In genomic region chr18:33181016-33181415, GRCh38 we compare ENCODE assay signal across 18 cellular contexts.
A peak's percentile ranks its signal among the peaks of the same experiment; 100 is the strongest.
DNase-seq lines count a peak whose midpoint lies in the region; FAIRE-seq and TF ChIP-seq lines count a peak whose summit lies in the region.
"Had no signal": no experiment of that assay in that cellular context is flagged by ENCODE, and none has a peak within 500 bp of the region (broad histone marks: within the 10 kb centered on the region; RNA-seq: fewer than 3 reads in every experiment).

No MANE protein-coding gene starts in this region.

- no peak overlapping the region for H3K27ac Mint-ChIP-seq in CD8-positive, alpha-beta memory T cell
- H3K27ac Mint-ChIP-seq: B cell; CD8-positive, alpha-beta T cell; IgD-negative memory B cell had no signal

- 93% methylated on average over 2 of the region's 2 CpGs; no CpG with 5 or more reads in 1 of the 2 experiments for WGBS in H1 (ENCODE audit: extremely low coverage in 1 of 2, insufficient coverage in 1 of 2, insufficient read length in 1 of 2, insufficient replicate concordance in 2 of 2, low coverage in 1 of 2, low lambda C conversion rate in 2 of 2, missing lambda C conversion rate in 1 of 2), 2 experiments

- H3K4me1 ChIP-seq in H1 (replicated peaks in 1 of 4; ENCODE audit: control insufficient read depth in 3 of 4, insufficient read depth in 4 of 4, low read length in 3 of 4): no peaks in the 10 kb centered on the region
- no peaks in the 10 kb centered on the region for H3K4me1 ChIP-seq in CD8-positive, alpha-beta memory T cell (ENCODE audit: insufficient read depth, low read length)

- no peaks in the 10 kb centered on the region for H3K27me3 ChIP-seq in H1 (replicated peaks in 1 of 4; ENCODE audit: control insufficient read depth in 3 of 4, extremely low read depth in 1 of 4, insufficient read depth in 3 of 4, low read length in 3 of 4)
- H3K27me3 ChIP-seq in CD8-positive, alpha-beta memory T cell (ENCODE audit: insufficient read depth, low read length, poor library complexity, severe bottlenecking): no peaks in the 10 kb centered on the region
- H3K27me3 ChIP-seq: BLaER1 treated with 17β-estradiol and CSF1 and Interleukin-3, amounts not matched to agents 10 nM and 100 nM had no signal

- H2BK120ac ChIP-seq in H1 (replicated peaks; ENCODE audit: low read depth, low read length): no peak overlapping the region

- no peaks in the 10 kb centered on the region for H4K20me1 ChIP-seq in H1 (replicated peaks in 1 of 2; ENCODE audit: control insufficient read depth in 1 of 2, insufficient read depth in 2 of 2, low read length in 2 of 2)
- H4K20me1 ChIP-seq: BLaER1 treated with 17β-estradiol and CSF1 and Interleukin-3, amounts not matched to agents 10 nM and 100 nM had no signal

- H3K23me2 ChIP-seq in H1 (ENCODE audit: low read depth, low read length): no peaks in the 10 kb centered on the region

- CTCF ChIA-PET in H1 (lab: Charles Lee; ENCODE audit: partially characterized antibody): no interaction called here
- CTCF ChIA-PET in CD8-positive, alpha-beta memory T cell (lab: Charles Lee): no interaction called here

- H3K4me3 Mint-ChIP-seq in CD8-positive, alpha-beta memory T cell: no peak overlapping the region
- H3K4me3 Mint-ChIP-seq: B cell; CD8-positive, alpha-beta T cell; IgD-negative memory B cell had no signal

- H3K27me3 Mint-ChIP-seq in CD8-positive, alpha-beta memory T cell: no peaks in the 10 kb centered on the region
- H3K27me3 Mint-ChIP-seq: B cell, IgD-negative memory B cell had no signal

- H3K18ac ChIP-seq in H1 (ENCODE audit: extremely low read depth, low read length): no peak overlapping the region

- FAIRE-seq in D721Med (lab: Jason Lieb, UNC): peak; percentile 46
- no peak for FAIRE-seq in H1 (lab: Jason Lieb, UNC)
- FAIRE-seq: H54, HepG2 had no signal

- H2AK5ac ChIP-seq in H1 (ENCODE audit: low read depth, low read length): no peak overlapping the region

- H3K14ac ChIP-seq in H1 (ENCODE audit: insufficient read length): no peak overlapping the region

- no peak overlapping the region for H3K4me2 ChIP-seq in H1 (ENCODE audit: insufficient read depth in 1 of 2, low read depth in 2 of 2, low read length in 2 of 2)
- H3K4me2 ChIP-seq: BLaER1 treated with 17β-estradiol and CSF1 and Interleukin-3, amounts not matched to agents 10 nM and 100 nM had no signal

- H3K79me1 ChIP-seq in H1 (ENCODE audit: low read depth, low read length): no peaks in the 10 kb centered on the region

- H2BK20ac ChIP-seq in H1 (ENCODE audit: low read length): no peak overlapping the region

- H2BK12ac ChIP-seq in H1 (ENCODE audit: low read depth, low read length): no peak overlapping the region

- H2BK15ac ChIP-seq in H1 (ENCODE audit: low read length): no peak overlapping the region

- no peak overlapping the region for H3K4ac ChIP-seq in H1 (replicated peaks; ENCODE audit: insufficient read length, low read depth, low read length)

- no peak overlapping the region for H4K5ac ChIP-seq in H1 (ENCODE audit: insufficient read length, low read depth, low read length)

- no peak for TF ChIP-seq RAD21 in H1 (IDR thresholded peaks at IDR 0.05 in 1 of 2, conservative IDR thresholded peaks at IDR 0.05 in 1 of 2; ENCODE audit: low read depth in 2 of 2, low read length in 2 of 2)

- H3K9me3 ChIP-seq in H1 (ENCODE audit: insufficient read depth in 2 of 2, low read depth in 1 of 2, low read length in 1 of 2): no peaks in the 10 kb centered on the region
- H3K9me3 ChIP-seq in CD8-positive, alpha-beta memory T cell (ENCODE audit: low read length): no peaks in the 10 kb centered on the region
- H3K9me3 ChIP-seq: BLaER1 treated with 17β-estradiol and CSF1 and Interleukin-3, amounts not matched to agents 10 nM and 100 nM had no signal

- H3K56ac ChIP-seq in H1 (replicated peaks; ENCODE audit: insufficient read length, low read depth, low read length): no peak overlapping the region

- H3K36me3 ChIP-seq in H1 (ENCODE audit: control insufficient read depth in 2 of 4, insufficient read depth in 4 of 4, low read length in 3 of 4): no peaks in the 10 kb centered on the region
- H3K36me3 ChIP-seq in CD8-positive, alpha-beta memory T cell (ENCODE audit: insufficient read depth, low read length): no peaks in the 10 kb centered on the region
- H3K36me3 ChIP-seq: BLaER1 treated with 17β-estradiol and CSF1 and Interleukin-3, amounts not matched to agents 10 nM and 100 nM had no signal

- H4K91ac ChIP-seq in H1 (replicated peaks; ENCODE audit: insufficient read length, low read length): no peak overlapping the region

- DNase-seq in D721Med (ENCODE audit: insufficient read length, low spot score): no peak
- peak; percentile 45 for DNase-seq in DMS53 treated with DMSO at 0.1 percent for 48 hours (lab: John Stamatoyannopoulos, UW; ENCODE audit: unreplicated experiment)
- peak; percentile 48 for DNase-seq in NCI-H69 (lab: John Stamatoyannopoulos, UW)
- no peak for DNase-seq in H1 (ENCODE audit: low read depth in 1 of 2, low spot score in 2 of 2)
- DNase-seq in NCI-H524 (lab: John Stamatoyannopoulos, UW): no peak
- no peak for DNase-seq in CD8-positive, alpha-beta memory T cell
- DNase-seq in stimulated activated CD8-positive, alpha-beta memory T cell treated with anti-CD3 and anti-CD28 coated beads, Interleukin-4, amount 100 ng/mL, for 48 hours: no peak
- DNase-seq: CD8-positive, alpha-beta T cell; COR-L47; DMS79 treated with DMSO at 0.1 percent for 48 hours; GF-D8; HCEC 1CT; KBM-7 had no signal

- H3K4me3 ChIP-seq in H1 (ENCODE audit: extremely low read depth in 1 of 4, insufficient read depth in 2 of 4, low read depth in 3 of 4, low read length in 4 of 4): no peak overlapping the region
- H3K4me3 ChIP-seq in CD8-positive, alpha-beta memory T cell (ENCODE audit: low read length): no peak overlapping the region
- H3K4me3 ChIP-seq: BLaER1 treated with 17β-estradiol and CSF1 and Interleukin-3, amounts not matched to agents 10 nM and 100 nM had no signal

- TF ChIP-seq CTCF in D721Med (IDR thresholded peaks at IDR 0.05; ENCODE audit: insufficient read depth, missing control alignments): no peak
- TF ChIP-seq CTCF in H1 (IDR thresholded peaks at IDR 0.05; ENCODE audit: control extremely low read depth in 1 of 3, insufficient read depth in 1 of 3, low read depth in 1 of 3, low read length in 3 of 3): no peak

- H3K9ac ChIP-seq in H1 (replicated peaks in 1 of 4; ENCODE audit: extremely low read depth in 1 of 4, low read depth in 3 of 4, low read length in 3 of 4): no peak overlapping the region
- H3K9ac ChIP-seq: BLaER1 treated with 17β-estradiol and CSF1 and Interleukin-3, amounts not matched to agents 10 nM and 100 nM had no signal

- H2AFZ ChIP-seq in H1 (ENCODE audit: low read length): peak overlapping the region; percentile 25; the same call in 1 of the 2 replicates

- no peaks in the 10 kb centered on the region for H3K79me2 ChIP-seq in H1 (ENCODE audit: control insufficient read depth in 1 of 2, insufficient read depth in 2 of 2, low read length in 2 of 2)

- no peak overlapping the region for H3K27ac ChIP-seq in H1 (ENCODE audit: low read depth, low read length)
- no peak overlapping the region for H3K27ac ChIP-seq in CD8-positive, alpha-beta memory T cell (ENCODE audit: low read depth, low read length)
- H3K27ac ChIP-seq: BLaER1 treated with 17β-estradiol and CSF1 and Interleukin-3, amounts not matched to agents 10 nM and 100 nM had no signal

- no peak overlapping the region for H3K23ac ChIP-seq in H1 (ENCODE audit: insufficient read length)

- H2BK5ac ChIP-seq in H1 (ENCODE audit: low read depth, low read length): no peak overlapping the region

- TF ChIP-seq POLR2A in H1 (IDR thresholded peaks at IDR 0.05; ENCODE audit: control extremely low read depth in 1 of 2, low read depth in 2 of 2, low read length in 2 of 2): no peak

- H3K9me3 Mint-ChIP-seq in CD8-positive, alpha-beta memory T cell: peaks cover 0 to 15% (median 0%) of the 10 kb centered on the region in 5 donors
- H3K9me3 Mint-ChIP-seq: CD8-positive, alpha-beta T cell had no signal

- no peaks in the 10 kb centered on the region for H3K36me3 Mint-ChIP-seq in CD8-positive, alpha-beta memory T cell
- H3K36me3 Mint-ChIP-seq: CD8-positive, alpha-beta T cell; IgD-negative memory B cell had no signal

- no peak for TF ChIP-seq EP300 in H1 (IDR thresholded peaks at IDR 0.05; ENCODE audit: borderline replicate concordance in 1 of 2, low read depth in 2 of 2, low read length in 2 of 2)

- H4K8ac ChIP-seq in H1 (ENCODE audit: extremely low read depth, insufficient read depth, low read length): no peak overlapping the region

- H3K4me1 Mint-ChIP-seq in CD8-positive, alpha-beta memory T cell: no peaks in the 10 kb centered on the region

- POLR2A ChIA-PET in H1 (lab: Charles Lee; ENCODE audit: partially characterized antibody): interaction anchor here (0.5 kb wide), 1 partner anchor 60 kb away, joined by 3 read pairs; no protein-coding TSS in a partner anchor
- POLR2A ChIA-PET in CD8-positive, alpha-beta memory T cell (lab: Charles Lee): no interaction called here

TF ChIP-seq in H1, 55 proteins besides CTCF, POLR2A, EP300 and RAD21 (continues in another document):
- TF ChIP-seq RXRA (IDR thresholded peaks at IDR 0.05; ENCODE audit: insufficient read depth, low read depth, low read length) (no peak), BACH1 (IDR thresholded peaks at IDR 0.05; ENCODE audit: low read length) (no peak), MAFK (IDR thresholded peaks at IDR 0.05; ENCODE audit: low read depth, low read length) (no peak), USF2 (IDR thresholded peaks at IDR 0.05; ENCODE audit: low read length) (no peak), MAX (IDR thresholded peaks at IDR 0.05) (no peak), SUZ12 (IDR thresholded peaks at IDR 0.05; ENCODE audit: low read length) (no peak)

Comparison
In these comparisons a context has a peak if more than half of its experiments do, and no peak if none do; other contexts are left out.
1. DNase-seq: peak in DMS53 treated with DMSO at 0.1 percent for 48 hours (single experiment) and NCI-H69 (single experiment); none in D721Med (single experiment), H1 (0 of 2), NCI-H524 (0 of 2), CD8-positive, alpha-beta memory T cell (0 of 5) and stimulated activated CD8-positive, alpha-beta memory T cell treated with anti-CD3 and anti-CD28 coated beads, Interleukin-4, amount 100 ng/mL, for 48 hours (single experiment).